10 cellular contexts compared by ENCODE assay signal in genomic region chr1:229058716-229059115, GRCh38.
DNase-seq lines count a peak whose midpoint lies in the region; ATAC-seq, FAIRE-seq and TF ChIP-seq lines count a peak whose summit lies in the region.
"Had no signal": no experiment of that assay in that cellular context is flagged by ENCODE, and none has a peak within 500 bp of the region (broad histone marks: within the 10 kb centered on the region; RNA-seq: fewer than 3 reads in every experiment).

No MANE protein-coding gene starts in this region.

- no peak overlapping the region for H3K4me3 Mint-ChIP-seq in CD8-positive, alpha-beta T cell
- H3K4me3 Mint-ChIP-seq: stimulated activated naive CD8-positive, alpha-beta T cell treated with anti-CD3 and anti-CD28 coated beads, Interleukin-15, Interleukin-2, amounts not matched to agents 100 ng/mL and 50 ng/mL, for 24 hours had no signal

- peaks cover 55% of the 10 kb centered on the region for H3K4me1 Mint-ChIP-seq in CD8-positive, alpha-beta T cell (ENCODE audit: low read depth)

- no peaks in the 10 kb centered on the region for H3K36me3 ChIP-seq in CD8-positive, alpha-beta T cell (ENCODE audit: insufficient read depth, low read length)
- H3K36me3 ChIP-seq in H1 (ENCODE audit: control insufficient read depth in 2 of 4, insufficient read depth in 4 of 4, low read length in 3 of 4) (no peaks in the 10 kb centered on the region), parathyroid adenoma (ENCODE audit: control insufficient read depth, insufficient read depth, low read length) (no peaks in the 10 kb centered on the region)

- no peaks in the 10 kb centered on the region for H3K27me3 Mint-ChIP-seq in CD8-positive, alpha-beta T cell (ENCODE audit: low read depth)
- H3K27me3 Mint-ChIP-seq: stimulated activated naive CD8-positive, alpha-beta T cell treated with anti-CD3 and anti-CD28 coated beads, Interleukin-15, Interleukin-2, amounts not matched to agents 100 ng/mL and 50 ng/mL, for 24 hours had no signal

- H4K20me1 ChIP-seq in H1 (replicated peaks in 1 of 2; ENCODE audit: control insufficient read depth in 1 of 2, insufficient read depth in 2 of 2, low read length in 2 of 2), result no peaks in the 10 kb centered on the region

- TF ChIP-seq CTCF in CD8-positive, alpha-beta T cell (IDR thresholded peaks at IDR 0.05), result no peak
- no peak for TF ChIP-seq CTCF in H1 (IDR thresholded peaks at IDR 0.05; ENCODE audit: control extremely low read depth in 1 of 3, insufficient read depth in 1 of 3, low read depth in 1 of 3, low read length in 3 of 3)
- TF ChIP-seq CTCF in parathyroid adenoma (IDR thresholded peaks at IDR 0.05), result no peak

- H3K9ac ChIP-seq in H1 (replicated peaks in 1 of 4; ENCODE audit: extremely low read depth in 1 of 4, low read depth in 3 of 4, low read length in 3 of 4), result no peak overlapping the region
- no peak overlapping the region for H3K9ac ChIP-seq in parathyroid adenoma

- H3K9me3 ChIP-seq in CD8-positive, alpha-beta T cell (ENCODE audit: low read length), result no peaks in the 10 kb centered on the region
- H3K9me3 ChIP-seq in H1 (ENCODE audit: insufficient read depth in 2 of 2, low read depth in 1 of 2, low read length in 1 of 2) (no peaks in the 10 kb centered on the region), parathyroid adenoma (ENCODE audit: control insufficient read depth, low read length) (no peaks in the 10 kb centered on the region)

- no peak for DNase-seq in CD8-positive, alpha-beta T cell
- DNase-seq in NCI-H2029 (lab: John Stamatoyannopoulos, UW), result peak; percentile 70
- no peak for DNase-seq in H1 (ENCODE audit: low read depth in 1 of 2, low spot score in 2 of 2)
- no peak for DNase-seq in NCI-H82 (lab: John Stamatoyannopoulos, UW)
- no peak for DNase-seq in globus pallidus (ENCODE audit: low spot score)
- no peak for DNase-seq in stimulated activated CD4-positive, alpha-beta T cell treated with anti-CD3 and anti-CD28 coated beads, Interleukin-12 subunit alpha, Interleukin-12 subunit beta, amount 100 ng/mL, for 4 hours
- DNase-seq in stimulated activated CD4-positive, alpha-beta T cell treated with anti-CD3 and anti-CD28 coated beads, Interleukin-4, amount 100 ng/mL, for 1 hour, result no peak
- DNase-seq: GF-D8 had no signal

- peaks cover 3% of the 10 kb centered on the region; the same call in 1 of the 2 replicates for H3K23me2 ChIP-seq in H1 (ENCODE audit: low read depth, low read length)

- TF ChIP-seq RAD21 in H1 (IDR thresholded peaks at IDR 0.05 in 1 of 2, conservative IDR thresholded peaks at IDR 0.05 in 1 of 2; ENCODE audit: low read depth in 2 of 2, low read length in 2 of 2), result no peak

- TF ChIP-seq POLR2A in H1 (IDR thresholded peaks at IDR 0.05; ENCODE audit: control extremely low read depth in 1 of 2, low read depth in 2 of 2, low read length in 2 of 2), result no peak

- H3K27me3 ChIP-seq in CD8-positive, alpha-beta T cell (ENCODE audit: insufficient read depth, low read length), result no peaks in the 10 kb centered on the region
- H3K27me3 ChIP-seq in H1 (replicated peaks in 1 of 4; ENCODE audit: control insufficient read depth in 3 of 4, extremely low read depth in 1 of 4, insufficient read depth in 3 of 4, low read length in 3 of 4) (no peaks in the 10 kb centered on the region), parathyroid adenoma (ENCODE audit: control insufficient read depth, insufficient read depth, low read length) (no peaks in the 10 kb centered on the region)

- no peak overlapping the region for H3K14ac ChIP-seq in H1 (ENCODE audit: insufficient read length)

- peak overlapping the region; percentile 32 for H3K4me3 ChIP-seq in CD8-positive, alpha-beta T cell (ENCODE audit: low read depth, low read length)
- H3K4me3 ChIP-seq in H1 (ENCODE audit: extremely low read depth in 1 of 4, insufficient read depth in 2 of 4, low read depth in 3 of 4, low read length in 4 of 4) (no peak overlapping the region), parathyroid adenoma (ENCODE audit: low read depth, low read length) (no peak overlapping the region)

- H3K79me1 ChIP-seq in H1 (ENCODE audit: low read depth, low read length), result no peaks in the 10 kb centered on the region

- H3K9me3 Mint-ChIP-seq in CD8-positive, alpha-beta T cell, result no peaks in the 10 kb centered on the region
- H3K9me3 Mint-ChIP-seq: stimulated activated naive CD8-positive, alpha-beta T cell treated with anti-CD3 and anti-CD28 coated beads, Interleukin-15, Interleukin-2, amounts not matched to agents 100 ng/mL and 50 ng/mL, for 24 hours had no signal

- no peak overlapping the region for H2BK120ac ChIP-seq in H1 (replicated peaks; ENCODE audit: low read depth, low read length)

- H2BK20ac ChIP-seq in H1 (ENCODE audit: low read length), result no peak overlapping the region

- no peak overlapping the region for H2AK5ac ChIP-seq in H1 (ENCODE audit: low read depth, low read length)

- intact Hi-C loops in CD8-positive, alpha-beta T cell (cut with DNase I, micrococcal nuclease), result no loop called here

- H3K4me2 ChIP-seq in H1 (ENCODE audit: insufficient read depth in 1 of 2, low read depth in 2 of 2, low read length in 2 of 2) (no peak overlapping the region), parathyroid adenoma (ENCODE audit: low read length) (no peak overlapping the region)

- no peak overlapping the region for H3K27ac Mint-ChIP-seq in CD8-positive, alpha-beta T cell
- H3K27ac Mint-ChIP-seq: stimulated activated naive CD8-positive, alpha-beta T cell treated with anti-CD3 and anti-CD28 coated beads, Interleukin-15, Interleukin-2, amounts not matched to agents 100 ng/mL and 50 ng/mL, for 24 hours had no signal

- POLR2A ChIA-PET in CD8-positive, alpha-beta T cell (lab: Charles Lee), result interaction anchor here (1.0 to 1.9 kb wide), 4 partner anchors 9 to 71 kb away, joined by 3 to 6 read pairs (median 4); no protein-coding TSS in a partner anchor
- POLR2A ChIA-PET in H1 (lab: Charles Lee; ENCODE audit: partially characterized antibody), result interaction anchor here (1.7 kb wide), 1 partner anchor 23 kb away, joined by 3 read pairs; no protein-coding TSS in a partner anchor

- no peak for ATAC-seq in CD8-positive, alpha-beta T cell

- no peaks in the 10 kb centered on the region for H3K79me2 ChIP-seq in H1 (ENCODE audit: control insufficient read depth in 1 of 2, insufficient read depth in 2 of 2, low read length in 2 of 2)
- no peaks in the 10 kb centered on the region for H3K79me2 ChIP-seq in parathyroid adenoma

- WGBS in H1 (ENCODE audit: extremely low coverage in 1 of 2, insufficient coverage in 1 of 2, insufficient read length in 1 of 2, insufficient replicate concordance in 2 of 2, low coverage in 1 of 2, low lambda C conversion rate in 2 of 2, missing lambda C conversion rate in 1 of 2), 2 experiments, result 77% methylated on average over 11 of the region's 11 CpGs; no CpG with 5 or more reads in 1 of the 2 experiments

- no peak overlapping the region for H2BK5ac ChIP-seq in H1 (ENCODE audit: low read depth, low read length)

- no peak overlapping the region for H3K27ac ChIP-seq in CD8-positive, alpha-beta T cell (ENCODE audit: low read depth, low read length)
- no peak overlapping the region for H3K27ac ChIP-seq in H1 (ENCODE audit: low read depth, low read length)
- peak overlapping the region; percentile 47 for H3K27ac ChIP-seq in parathyroid adenoma

- H3K4me1 ChIP-seq in CD8-positive, alpha-beta T cell (ENCODE audit: insufficient read depth, low read length), result peaks cover 38% of the 10 kb centered on the region
- H3K4me1 ChIP-seq in H1 (replicated peaks in 1 of 4; ENCODE audit: control insufficient read depth in 3 of 4, insufficient read depth in 4 of 4, low read length in 3 of 4) (peaks cover 0 to 8% (median 3%) of the 10 kb centered on the region in 4 experiments; a peak in 5 of 7 replicates), parathyroid adenoma (no peaks in the 10 kb centered on the region)

- no peak overlapping the region for H4K91ac ChIP-seq in H1 (replicated peaks; ENCODE audit: insufficient read length, low read length)

- no peaks in the 10 kb centered on the region for H3K36me3 Mint-ChIP-seq in CD8-positive, alpha-beta T cell

- H2BK15ac ChIP-seq in H1 (ENCODE audit: low read length), result no peak overlapping the region

- CTCF ChIA-PET in CD8-positive, alpha-beta T cell (lab: Charles Lee), result interaction anchor here (0.7 to 1.5 kb wide), 2 partner anchors 9 kb away, joined by 3 to 4 read pairs; no protein-coding TSS in a partner anchor
- CTCF ChIA-PET in H1 (lab: Charles Lee; ENCODE audit: partially characterized antibody), result interaction anchor here (0.7 to 1.7 kb wide), 6 partner anchors 12 to 164 kb away, joined by 3 to 4 read pairs (median 3); no protein-coding TSS in a partner anchor

- FAIRE-seq in H1 (lab: Jason Lieb, UNC), result no peak

- H2BK12ac ChIP-seq in H1 (ENCODE audit: low read depth, low read length), result 0 out of 2 replicates have a peak overlapping the region, but pooled peaks have one; percentile 68

- H2AFZ ChIP-seq in H1 (ENCODE audit: low read length) (no peak overlapping the region), parathyroid adenoma (no peak overlapping the region)

- TF ChIP-seq EP300 in H1 (IDR thresholded peaks at IDR 0.05; ENCODE audit: borderline replicate concordance in 1 of 2, low read depth in 2 of 2, low read length in 2 of 2), result no peak

- no peak overlapping the region for H3K23ac ChIP-seq in H1 (ENCODE audit: insufficient read length)

- no peak overlapping the region for H3K4ac ChIP-seq in H1 (replicated peaks; ENCODE audit: insufficient read length, low read depth, low read length)

- no peak overlapping the region for H3K18ac ChIP-seq in H1 (ENCODE audit: extremely low read depth, low read length)

- H3K56ac ChIP-seq in H1 (replicated peaks; ENCODE audit: insufficient read length, low read depth, low read length), result no peak overlapping the region

- H4K5ac ChIP-seq in H1 (ENCODE audit: insufficient read length, low read depth, low read length), result no peak overlapping the region

- no peak overlapping the region; the same call in 1 of the 2 replicates for H4K8ac ChIP-seq in H1 (ENCODE audit: extremely low read depth, insufficient read depth, low read length)

TF ChIP-seq in H1, 55 proteins besides CTCF, POLR2A, EP300 and RAD21:
- no peak for TF ChIP-seq TBP (IDR thresholded peaks at IDR 0.05; ENCODE audit: low read depth, low read length)
TF ChIP-seq in H1: peak in this region for 0.
